Comparison of ENCODE assay signal across 23 cellular contexts in the genomic region with DNA sequence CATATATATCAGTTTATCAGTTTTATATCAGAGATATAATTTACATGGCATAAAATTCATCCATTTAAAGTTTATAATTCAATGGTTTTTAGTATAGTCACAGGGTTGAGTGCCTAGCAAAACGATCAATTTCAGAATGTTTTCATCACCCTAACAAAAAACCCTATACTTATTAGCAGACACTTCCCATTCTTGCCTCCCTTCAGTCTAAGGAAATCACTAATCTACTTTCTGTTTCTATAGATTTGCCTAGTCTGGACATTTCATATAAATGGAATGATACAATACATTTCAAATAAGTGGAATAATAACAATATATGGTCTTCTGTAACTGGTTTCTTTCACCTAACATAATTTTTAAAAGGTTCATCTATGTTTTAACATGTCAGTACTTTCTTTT. TPM values are rescaled to one million over a fixed set of nuclear protein-coding genes. Genes with fewer than 3 reads are reported as not detected.
"Had no signal": no experiment of that assay in that cellular context is flagged by ENCODE, and none has a peak within 500 bp of the region (broad histone marks: within the 10 kb centered on the region; RNA-seq: fewer than 3 reads in every experiment).

No MANE protein-coding gene starts in this region.

- H3K9me3 ChIP-seq: breast epithelium, lower lobe of right lung, thoracic aorta, vagina had no signal

- H3K27ac Mint-ChIP-seq: activated CD4-positive, alpha-beta memory T cell treated with anti-CD3 and anti-CD28 coated beads, Interleukin-2, amount 10 ng/mL, durations not matched to agents 7 days and 5 days; activated CD4-positive, alpha-beta T cell treated with anti-CD3 and anti-CD28 coated beads, Interleukin-2, amount 10 ng/mL, durations not matched to agents 24 days and 14 days; activated naive CD4-positive, alpha-beta T cell treated with anti-CD3 and anti-CD28 coated beads, Interleukin-2, amount 50 U/mL, for 72 hours; effector memory CD8-positive, alpha-beta T cell; natural killer cell treated with Interleukin-12 subunit alpha and Interleukin-12 subunit beta and Interleukin-15 and Interleukin-18, amount 100 ng/mL, for 72 hours; progenitor cell of endocrine pancreas; type B pancreatic cell had no signal

- H3K27me3 ChIP-seq: breast epithelium, dorsolateral prefrontal cortex, vagina had no signal

- H3K27me3 Mint-ChIP-seq: activated CD4-positive, alpha-beta memory T cell treated with anti-CD3 and anti-CD28 coated beads, Interleukin-2, amount 10 ng/mL, durations not matched to agents 7 days and 5 days; activated CD4-positive, alpha-beta T cell treated with anti-CD3 and anti-CD28 coated beads, Interleukin-2, amount 10 ng/mL, durations not matched to agents 24 days and 14 days; central memory CD8-positive, alpha-beta T cell; effector memory CD8-positive, alpha-beta T cell; natural killer cell treated with Interleukin-12 subunit alpha and Interleukin-12 subunit beta and Interleukin-15 and Interleukin-18, amount 100 ng/mL, for 72 hours; progenitor cell of endocrine pancreas; type B pancreatic cell had no signal

- DNase-seq: activated CD4-positive, alpha-beta memory T cell treated with anti-CD3 and anti-CD28 coated beads, Interleukin-2, amount 10 ng/mL, durations not matched to agents 7 days and 5 days; activated CD4-positive, alpha-beta T cell treated with anti-CD3 and anti-CD28 coated beads, Interleukin-2, amount 10 ng/mL, durations not matched to agents 24 days and 14 days; activated gamma-delta T cell; activated T-cell treated with anti-CD3 and anti-CD28 coated beads for 4 hours; amniotic stem cell; dorsolateral prefrontal cortex; effector memory CD8-positive, alpha-beta T cell; foreskin melanocyte; lower lobe of right lung; stimulated activated CD4-positive, alpha-beta T cell treated with anti-CD3 and anti-CD28 coated beads, Interleukin-2, amount 100 ng/mL, for 48 hours; stimulated activated CD8-positive, alpha-beta memory T cell treated with anti-CD3 and anti-CD28 coated beads, Interleukin-4, amount 100 ng/mL, for 48 hours; stimulated activated naive CD4-positive, alpha-beta T cell treated with Interleukin-2 at 50 U/mL for 16 hours had no signal

- H3K9me3 Mint-ChIP-seq: activated CD4-positive, alpha-beta memory T cell treated with anti-CD3 and anti-CD28 coated beads, Interleukin-2, amount 10 ng/mL, durations not matched to agents 7 days and 5 days; activated CD4-positive, alpha-beta T cell treated with anti-CD3 and anti-CD28 coated beads, Interleukin-2, amount 10 ng/mL, durations not matched to agents 24 days and 14 days; central memory CD8-positive, alpha-beta T cell; effector memory CD8-positive, alpha-beta T cell; natural killer cell treated with Interleukin-12 subunit alpha and Interleukin-12 subunit beta and Interleukin-15 and Interleukin-18, amount 100 ng/mL, for 72 hours; type B pancreatic cell had no signal

- H3K4me3 ChIP-seq: breast epithelium, dorsolateral prefrontal cortex, lower lobe of right lung, thoracic aorta, vagina had no signal

- ATAC-seq: activated CD4-positive, CD25-positive, alpha-beta regulatory T cell treated with anti-CD3 and anti-CD28 coated beads, Interleukin-2, amount 50 U/mL, for 24 hours; activated naive CD4-positive, alpha-beta T cell treated with anti-CD3 and anti-CD28 coated beads, Interleukin-2, amount 50 U/mL, for 72 hours; effector memory CD8-positive, alpha-beta T cell; esophagus mucosa; left lobe of liver; lower lobe of right lung; natural killer cell treated with Interleukin-12 subunit alpha and Interleukin-12 subunit beta and Interleukin-15 and Interleukin-18, amount 100 ng/mL, for 72 hours had no signal

- H3K4me3 Mint-ChIP-seq: activated CD4-positive, alpha-beta memory T cell treated with anti-CD3 and anti-CD28 coated beads, Interleukin-2, amount 10 ng/mL, durations not matched to agents 7 days and 5 days; activated CD4-positive, alpha-beta T cell treated with anti-CD3 and anti-CD28 coated beads, Interleukin-2, amount 10 ng/mL, durations not matched to agents 24 days and 14 days; central memory CD8-positive, alpha-beta T cell; effector memory CD8-positive, alpha-beta T cell; natural killer cell treated with Interleukin-12 subunit alpha and Interleukin-12 subunit beta and Interleukin-15 and Interleukin-18, amount 100 ng/mL, for 72 hours; type B pancreatic cell had no signal

- H3K27ac ChIP-seq: breast epithelium, dorsolateral prefrontal cortex, lower lobe of right lung, thoracic aorta, vagina had no signal

- H3K36me3 ChIP-seq: breast epithelium, lower lobe of right lung, thoracic aorta, vagina had no signal

- H3K4me1 ChIP-seq: breast epithelium, lower lobe of right lung, vagina had no signal

RNA-seq across cellular contexts. Expression of a gene that starts 50.0 kb away (rescaled TPM):
- total RNA-seq: progenitor cell of endocrine pancreas had no signal
